In genomic region chr3:169686874-169687273, GRCh38 we compare ENCODE assay signal across 20 cellular contexts. TPM values are rescaled to one million over a fixed set of nuclear protein-coding genes. Genes with fewer than 3 reads are reported as not detected.
"Had no signal": no experiment of that assay in that cellular context is flagged by ENCODE, and none has a peak within 500 bp of the region (broad histone marks: within the 10 kb centered on the region; RNA-seq: fewer than 3 reads in every experiment).

No MANE protein-coding gene starts in this region.

- H3K4me1 ChIP-seq: body of pancreas, foreskin keratinocyte, thyroid gland had no signal

- H3K9me3 ChIP-seq: body of pancreas, thyroid gland had no signal

- H3K36me3 ChIP-seq: thyroid gland had no signal

- H3K27ac ChIP-seq: body of pancreas, foreskin keratinocyte, thyroid gland had no signal

- H3K27me3 ChIP-seq: body of pancreas, thyroid gland had no signal

- H3K4me3 ChIP-seq: body of pancreas, thyroid gland had no signal

- ATAC-seq: activated naive CD8-positive, alpha-beta T cell treated with anti-CD3 and anti-CD28 coated beads, Interleukin-2, amount 50 U/mL, for 24 hours; body of pancreas; foreskin keratinocyte; left lobe of liver; natural killer cell; stimulated activated naive CD8-positive, alpha-beta T cell treated with anti-CD3 and anti-CD28 coated beads, Interleukin-15, Interleukin-2, amounts not matched to agents 100 U/mL and 50 U/mL, for 24 hours; T-helper 17 cell had no signal

- DNase-seq: activated CD4-positive, alpha-beta memory T cell treated with anti-CD3 and anti-CD28 coated beads for 36 hours; activated CD4-positive, alpha-beta T cell treated with anti-CD3 and anti-CD28 coated beads for 4 hours; activated CD4-positive, CD25-positive, alpha-beta regulatory T cell; activated naive CD4-positive, alpha-beta T cell treated with anti-CD3 and anti-CD28 coated beads for 36 hours; activated naive CD8-positive, alpha-beta T cell treated with anti-CD3 and anti-CD28 coated beads, Interleukin-2, amount 50 U/mL, for 24 hours; activated T-cell treated with anti-CD3 and anti-CD28 coated beads, Interleukin-2, amount 50 U/mL, for 48 hours; body of pancreas; dermis blood vessel endothelial cell; effector CD8-positive, alpha-beta T cell; erythroblast; foreskin keratinocyte; kidney; natural killer cell; stimulated activated CD4-positive, alpha-beta T cell treated with anti-CD3 and anti-CD28 coated beads, Interleukin-12 subunit alpha, Interleukin-12 subunit beta, amount 100 ng/mL, for 4 hours; stimulated activated CD4-positive, alpha-beta T cell treated with anti-CD3 and anti-CD28 coated beads, Interleukin-4, amount 100 ng/mL, for 4 hours; stimulated activated naive CD8-positive, alpha-beta T cell treated with anti-CD3 and anti-CD28 coated beads, Interleukin-15, Interleukin-2, amounts not matched to agents 100 U/mL and 50 U/mL, for 24 hours; substantia nigra; T-helper 17 cell; thyroid gland had no signal

RNA-seq across cellular contexts. Expression of gene MECOM, which starts 23.4 kb away (rescaled TPM):
- total RNA-seq: activated CD4-positive, alpha-beta memory T cell treated with anti-CD3 and anti-CD28 coated beads for 36 hours; activated naive CD4-positive, alpha-beta T cell treated with anti-CD3 and anti-CD28 coated beads for 36 hours had no signal
